In the genomic region with DNA sequence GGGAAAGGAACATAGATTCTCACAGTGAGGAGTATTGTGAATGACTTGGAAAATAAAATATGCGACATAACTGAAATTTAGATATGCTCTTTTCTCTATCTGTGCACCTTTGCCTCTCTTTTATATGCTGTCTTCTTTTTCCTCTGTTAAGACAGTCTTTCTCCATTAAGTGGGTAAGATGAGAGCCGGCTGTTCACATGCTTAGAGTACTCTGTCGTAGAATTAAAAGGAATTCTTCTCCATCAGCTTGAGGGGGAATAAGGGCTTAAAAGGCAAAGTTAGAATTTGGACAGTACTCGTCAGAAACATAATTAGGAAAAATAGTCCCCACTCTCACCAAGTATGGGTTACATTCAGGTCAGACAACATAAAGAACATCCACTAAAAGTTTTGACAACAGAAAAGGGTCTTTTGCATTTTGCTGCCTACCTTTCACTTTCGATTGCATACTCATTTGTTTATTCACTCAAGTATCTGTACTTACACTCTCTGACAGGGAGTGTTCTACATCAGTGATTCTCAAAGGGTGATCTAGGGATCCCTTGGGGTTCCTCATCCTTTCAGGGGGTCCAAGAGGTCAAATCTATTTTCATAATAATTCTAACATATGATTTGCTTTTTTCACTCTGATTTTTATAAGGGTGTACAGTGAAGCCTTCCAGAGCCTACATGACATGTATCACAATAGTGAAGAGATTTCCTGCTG, we compare ENCODE assay signal across 8 cellular contexts. TPM values are rescaled to one million over a fixed set of nuclear protein-coding genes. Genes with fewer than 3 reads are reported as not detected.
DNase-seq lines count a peak whose midpoint lies in the region; ATAC-seq and TF ChIP-seq lines count a peak whose summit lies in the region.

No MANE protein-coding gene starts in this region.

- H3K9me3 ChIP-seq in mammary epithelial cell (replicated peaks; ENCODE audit: insufficient read depth, low read length) (no peaks in the 10 kb centered on the region), aorta (ENCODE audit: control insufficient read depth, low read length) (no peaks in the 10 kb centered on the region)

- in situ Hi-C loops in mammary epithelial cell (cut with MboI; ENCODE audit: low sequenced_read_pairs in 2 of 2): no loop called here

- H3K27me3 ChIP-seq in mammary epithelial cell (ENCODE audit: insufficient read depth, low read length) (no peaks in the 10 kb centered on the region), aorta (ENCODE audit: control insufficient read depth in 1 of 2, insufficient read depth in 2 of 2, low read length in 1 of 2) (no peaks in the 10 kb centered on the region)

- DNase-seq in mammary epithelial cell (no peak), MCF 10A (ENCODE audit: unreplicated experiment) (no peak), aorta (no peak), NCI-H2171 (lab: John Stamatoyannopoulos, UW) (no peak), UCSD-AML1 (lab: John Stamatoyannopoulos, UW; ENCODE audit: unreplicated experiment) (no peak)
- DNase-seq in activated CD8-positive, alpha-beta T cell treated with anti-CD3 and anti-CD28 coated beads for 36 hours: no peak
- no peak for DNase-seq in stimulated activated naive B cell treated with anti-CD40 and anti-IgM and Interleukin-4, amounts not matched to agents 10 μg/mL and 1 μg/mL and 100 μg/mL, for 72 hours

- dilution Hi-C loops in mammary epithelial cell (cut with HindIII; ENCODE audit: low sequenced_read_pairs): no loop called here

- TF ChIP-seq CTCF in mammary epithelial cell (conservative IDR thresholded peaks at IDR 0.05 in 1 of 2, IDR thresholded peaks at IDR 0.05 in 1 of 2; ENCODE audit: extremely low read depth in 1 of 2, insufficient read depth in 1 of 2, low read depth in 1 of 2, low read length in 2 of 2) (no peak), MCF 10A (IDR thresholded peaks at IDR 0.05; ENCODE audit: unreplicated experiment) (no peak)
- no peak for TF ChIP-seq CTCF in activated CD8-positive, alpha-beta T cell treated with anti-CD3 and anti-CD28 coated beads for 36 hours (IDR thresholded peaks at IDR 0.05)

- 57% methylated on average over 5 of the region's 5 CpGs for WGBS in mammary epithelial cell (ENCODE audit: low coverage, missing lambda C conversion rate)
- WGBS in aorta, 2 donors: 80 to 82% methylated on average over 5 of the region's 5 CpGs

- ATAC-seq in HG02970 (IDR thresholded peaks at IDR 0.05; ENCODE audit: low FRiP score, unreplicated experiment) (peak; percentile 89), aorta (ENCODE audit: low FRiP score) (no peak)
- ATAC-seq in activated CD8-positive, alpha-beta T cell treated with anti-CD3 and anti-CD28 coated beads for 36 hours: peak; percentile 67
- peak; percentile 91 to 94 for ATAC-seq in stimulated activated naive B cell treated with anti-CD40 and anti-IgM and Interleukin-4, amounts not matched to agents 10 μg/mL and 1 μg/mL and 100 μg/mL, for 72 hours (replicated peaks)

- no peak overlapping the region for H3K9ac ChIP-seq in mammary epithelial cell (ENCODE audit: insufficient read depth, low read length)

- no peak overlapping the region for H3K4me3 Mint-ChIP-seq in MCF 10A (ENCODE audit: unreplicated experiment)
- H3K4me3 Mint-ChIP-seq in activated CD8-positive, alpha-beta T cell treated with anti-CD3 and anti-CD28 coated beads for 36 hours: peak overlapping the region; percentile 72
- H3K4me3 Mint-ChIP-seq in stimulated activated naive B cell treated with anti-CD40 and anti-IgM and Interleukin-4, amounts not matched to agents 10 μg/mL and 1 μg/mL and 100 μg/mL, for 72 hours: peak overlapping the region; percentile 71 to 75

- peaks cover 5% of the 10 kb centered on the region for H3K4me1 Mint-ChIP-seq in MCF 10A (ENCODE audit: insufficient read depth, unreplicated experiment)
- peaks cover 55% of the 10 kb centered on the region for H3K4me1 Mint-ChIP-seq in activated CD8-positive, alpha-beta T cell treated with anti-CD3 and anti-CD28 coated beads for 36 hours (ENCODE audit: low read depth)
- peaks cover 28 to 34% of the 10 kb centered on the region in 2 donors for H3K4me1 Mint-ChIP-seq in stimulated activated naive B cell treated with anti-CD40 and anti-IgM and Interleukin-4, amounts not matched to agents 10 μg/mL and 1 μg/mL and 100 μg/mL, for 72 hours

- H3K36me3 ChIP-seq in mammary epithelial cell (ENCODE audit: insufficient read depth, low read length) (no peaks in the 10 kb centered on the region), aorta (ENCODE audit: control insufficient read depth in 1 of 2, insufficient read depth in 2 of 2, low read length in 1 of 2) (no peaks in the 10 kb centered on the region)

- no peaks in the 10 kb centered on the region for H4K20me1 ChIP-seq in mammary epithelial cell (ENCODE audit: insufficient read depth, low read length)

- H3K27ac Mint-ChIP-seq in MCF 10A (ENCODE audit: low read depth, unreplicated experiment): no peak overlapping the region
- peak overlapping the region; percentile 94 for H3K27ac Mint-ChIP-seq in activated CD8-positive, alpha-beta T cell treated with anti-CD3 and anti-CD28 coated beads for 36 hours
- peak overlapping the region; percentile 86 for H3K27ac Mint-ChIP-seq in stimulated activated naive B cell treated with anti-CD40 and anti-IgM and Interleukin-4, amounts not matched to agents 10 μg/mL and 1 μg/mL and 100 μg/mL, for 72 hours

- POLR2A ChIA-PET in MCF 10A (lab: Yijun Ruan, JAX): no interaction called here
- POLR2A ChIA-PET in activated CD8-positive, alpha-beta T cell treated with anti-CD3 and anti-CD28 coated beads for 36 hours (lab: Charles Lee): interaction anchor here (0.6 kb wide), 1 partner anchor 46 kb away, joined by 3 read pairs; no protein-coding TSS in a partner anchor

- H3K4me2 ChIP-seq in mammary epithelial cell (ENCODE audit: insufficient read depth, low read depth, low read length): peak overlapping the region; percentile 45

- no peaks in the 10 kb centered on the region for H3K27me3 Mint-ChIP-seq in MCF 10A (ENCODE audit: insufficient read depth, unreplicated experiment)
- no peaks in the 10 kb centered on the region for H3K27me3 Mint-ChIP-seq in activated CD8-positive, alpha-beta T cell treated with anti-CD3 and anti-CD28 coated beads for 36 hours
- no peaks in the 10 kb centered on the region for H3K27me3 Mint-ChIP-seq in stimulated activated naive B cell treated with anti-CD40 and anti-IgM and Interleukin-4, amounts not matched to agents 10 μg/mL and 1 μg/mL and 100 μg/mL, for 72 hours

- intact Hi-C loops in mammary epithelial cell (cut with micrococcal nuclease): no loop called here
- intact Hi-C loops in MCF 10A (cut with micrococcal nuclease): no loop called here
- intact Hi-C loops in activated CD8-positive, alpha-beta T cell treated with anti-CD3 and anti-CD28 coated beads for 36 hours (cut with micrococcal nuclease): loop anchor here (5.0 kb wide), 1 partner anchor 45 kb away; no protein-coding TSS in a partner anchor
- intact Hi-C loops in aorta (cut with DNase I): no loop called here

- no peaks in the 10 kb centered on the region for H3K79me2 ChIP-seq in mammary epithelial cell (ENCODE audit: insufficient read depth, low read length)

- no peaks in the 10 kb centered on the region for H3K36me3 Mint-ChIP-seq in MCF 10A (ENCODE audit: insufficient read depth, unreplicated experiment)
- H3K36me3 Mint-ChIP-seq in activated CD8-positive, alpha-beta T cell treated with anti-CD3 and anti-CD28 coated beads for 36 hours (ENCODE audit: low read depth): peaks cover 32% of the 10 kb centered on the region
- peaks cover 12 to 30% of the 10 kb centered on the region in 2 donors for H3K36me3 Mint-ChIP-seq in stimulated activated naive B cell treated with anti-CD40 and anti-IgM and Interleukin-4, amounts not matched to agents 10 μg/mL and 1 μg/mL and 100 μg/mL, for 72 hours

- no peak overlapping the region for H3K27ac ChIP-seq in mammary epithelial cell (ENCODE audit: insufficient read depth, low read depth, low read length)
- H3K27ac ChIP-seq in aorta (ENCODE audit: low read depth in 1 of 2, low read length in 2 of 2): no peak overlapping the region

- H3K4me1 ChIP-seq in mammary epithelial cell (ENCODE audit: insufficient read depth, low read length) (no peaks in the 10 kb centered on the region), aorta (ENCODE audit: control insufficient read depth in 1 of 2, insufficient read depth in 2 of 2, low read length in 2 of 2) (no peaks in the 10 kb centered on the region)

- H3K4me3 ChIP-seq in mammary epithelial cell (replicated peaks in 1 of 3; ENCODE audit: insufficient read depth in 1 of 3, low read depth in 2 of 3, low read length in 3 of 3) (no peak overlapping the region), aorta (ENCODE audit: low read length in 2 of 2) (no peak overlapping the region)

- H2AFZ ChIP-seq in mammary epithelial cell (ENCODE audit: low read depth, low read length): peak overlapping the region; percentile 49

- CTCF ChIA-PET in mammary epithelial cell (lab: Charles Lee; ENCODE audit: low non-redundant PET) (no interaction called here), MCF 10A (lab: Yijun Ruan, JAX) (interaction anchor here (0.7 kb wide), 1 partner anchor 688 kb away, joined by 3 read pairs; no protein-coding TSS in a partner anchor)
- CTCF ChIA-PET in activated CD8-positive, alpha-beta T cell treated with anti-CD3 and anti-CD28 coated beads for 36 hours (lab: Charles Lee): interaction anchor here (1.5 to 1.7 kb wide), 2 partner anchors 15 to 82 kb away, joined by 4 to 6 read pairs; no protein-coding TSS in a partner anchor

- H3K9me3 Mint-ChIP-seq in MCF 10A (ENCODE audit: unreplicated experiment): peaks cover 5% of the 10 kb centered on the region
- peaks cover 6% of the 10 kb centered on the region for H3K9me3 Mint-ChIP-seq in activated CD8-positive, alpha-beta T cell treated with anti-CD3 and anti-CD28 coated beads for 36 hours
- H3K9me3 Mint-ChIP-seq in stimulated activated naive B cell treated with anti-CD40 and anti-IgM and Interleukin-4, amounts not matched to agents 10 μg/mL and 1 μg/mL and 100 μg/mL, for 72 hours: peaks cover 3 to 4% of the 10 kb centered on the region in 2 donors

- BruUV-seq in mammary epithelial cell (replicated peaks; lab: Mats Ljungman, UMichigan): no TSS peak
- no TSS peak for BruUV-seq in MCF 10A (replicated peaks; lab: Mats Ljungman, UMichigan)

RNA-seq across cellular contexts. Expression of a gene that starts 48.0 kb away (rescaled TPM):
- total RNA-seq in mammary epithelial cell (not detected), MCF 10A (2022) (0.61 TPM in 1 of 2 replicates, not detected in the other), aorta (10 to 100 TPM; 14.8 to 26.2 TPM)
- polyA plus RNA-seq in mammary epithelial cell (not detected), aorta (10 to 100 TPM in 1 of 2 donors, 1 to 10 TPM in 1; 9.8 to 10.7 TPM)
- polyA minus RNA-seq in mammary epithelial cell: not detected
- total RNA-seq in activated CD8-positive, alpha-beta T cell treated with anti-CD3 and anti-CD28 coated beads for 36 hours: 10 to 100 TPM; 71.3 to 72.8 TPM
